9 cellular contexts compared by ENCODE assay signal in the genomic region with DNA sequence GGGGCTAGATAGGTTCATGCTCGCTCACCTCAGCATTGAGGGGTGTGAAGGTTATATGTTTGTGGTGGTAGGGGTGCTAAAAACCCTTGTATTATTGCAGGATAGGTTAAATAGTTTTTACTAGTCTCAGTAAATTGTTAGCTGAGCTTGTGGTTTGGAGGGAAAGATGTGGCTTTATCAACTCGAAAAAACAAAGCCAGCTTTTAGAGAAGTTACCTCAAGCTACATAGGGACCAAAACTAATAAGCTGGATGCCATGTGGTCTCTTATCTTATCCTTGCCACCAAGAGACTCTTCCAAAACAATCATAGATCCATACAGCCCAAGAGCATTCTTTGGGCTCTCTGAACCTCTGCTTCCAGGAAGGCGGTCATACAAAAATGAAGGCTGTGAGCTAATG. TPM values are rescaled to one million over a fixed set of nuclear protein-coding genes. Genes with fewer than 3 reads are reported as not detected.
DNase-seq lines count a peak whose midpoint lies in the region; ATAC-seq and TF ChIP-seq lines count a peak whose summit lies in the region.
"Had no signal": no experiment of that assay in that cellular context is flagged by ENCODE, and none has a peak within 500 bp of the region (broad histone marks: within the 10 kb centered on the region; RNA-seq: fewer than 3 reads in every experiment).

No MANE protein-coding gene starts in this region.

- H3K4me1 Mint-ChIP-seq in stimulated activated naive CD8-positive, alpha-beta T cell treated with anti-CD3 and anti-CD28 coated beads, Interleukin-15, Interleukin-2, amounts not matched to agents 100 ng/mL and 50 ng/mL, for 24 hours (ENCODE audit: low read depth) = peaks cover 98% of the 10 kb centered on the region
- H3K4me1 Mint-ChIP-seq in activated T-helper 2 cell treated with anti-CD3 and anti-CD28 coated beads, Interferon-gamma antibody, Interleukin-2, Interleukin-4, amounts not matched to agents 10 μg/mL and 5 μg/mL and 100 μg/mL, durations not matched to agents 14 hours and 24 hours and 36 hours (ENCODE audit: low read depth) = peaks cover 70% of the 10 kb centered on the region
- H3K4me1 Mint-ChIP-seq in mesothelial cell of epicardium = peaks cover 18% of the 10 kb centered on the region

- H3K27me3 ChIP-seq in PC-3 (ENCODE audit: low read length) = no peaks in the 10 kb centered on the region

- H4K20me1 ChIP-seq in PC-3 (ENCODE audit: low read length) = peaks cover 50% of the 10 kb centered on the region

- in situ Hi-C loops in GM13976 (cut with MboI; ENCODE audit: low sequenced_read_pairs, unreplicated experiment) = no loop called here

- H3K4me3 ChIP-seq in PC-3 (ENCODE audit: low read length) = no peak overlapping the region

- peak overlapping the region; percentile 94 for H3K27ac Mint-ChIP-seq in stimulated activated naive CD8-positive, alpha-beta T cell treated with anti-CD3 and anti-CD28 coated beads, Interleukin-15, Interleukin-2, amounts not matched to agents 100 ng/mL and 50 ng/mL, for 24 hours
- H3K27ac Mint-ChIP-seq in activated T-helper 2 cell treated with anti-CD3 and anti-CD28 coated beads, Interferon-gamma antibody, Interleukin-2, Interleukin-4, amounts not matched to agents 10 μg/mL and 5 μg/mL and 100 μg/mL, durations not matched to agents 14 hours and 24 hours and 36 hours = peak overlapping the region; percentile 94
- H3K27ac Mint-ChIP-seq in mesothelial cell of epicardium = peak overlapping the region; percentile 24

- CTCF ChIA-PET in PC-3 (lab: Charles Lee) = no interaction called here

- TF ChIP-seq CTCF in mesothelial cell of epicardium (IDR thresholded peaks at IDR 0.05; ENCODE audit: unreplicated experiment) (no peak), GM13976 (IDR thresholded peaks at IDR 0.05; ENCODE audit: borderline replicate concordance, control extremely low read depth, extremely low read depth, insufficient read depth, missing control alignments) (no peak), PC-3 (conservative IDR thresholded peaks at IDR 0.05; ENCODE audit: low read depth, low read length) (no peak)

- peak overlapping the region; percentile 78 for H3K4me3 Mint-ChIP-seq in stimulated activated naive CD8-positive, alpha-beta T cell treated with anti-CD3 and anti-CD28 coated beads, Interleukin-15, Interleukin-2, amounts not matched to agents 100 ng/mL and 50 ng/mL, for 24 hours
- peak overlapping the region; percentile 70 for H3K4me3 Mint-ChIP-seq in activated T-helper 2 cell treated with anti-CD3 and anti-CD28 coated beads, Interferon-gamma antibody, Interleukin-2, Interleukin-4, amounts not matched to agents 10 μg/mL and 5 μg/mL and 100 μg/mL, durations not matched to agents 14 hours and 24 hours and 36 hours (ENCODE audit: low read depth)
- no peak overlapping the region for H3K4me3 Mint-ChIP-seq in mesothelial cell of epicardium

- 0 out of 2 replicates have a peak, but pooled peaks cover 4% of the 10 kb centered on the region for H3K4me1 ChIP-seq in PC-3 (ENCODE audit: insufficient read depth, low read length)

- no peak for ATAC-seq in stimulated activated naive CD8-positive, alpha-beta T cell treated with anti-CD3 and anti-CD28 coated beads, Interleukin-15, Interleukin-2, amounts not matched to agents 100 U/mL and 50 U/mL, for 24 hours
- ATAC-seq in PC-3 = no peak

- H3K36me3 ChIP-seq in PC-3 (ENCODE audit: low read depth, low read length) = peaks cover 33% of the 10 kb centered on the region

- no TSS peak for BruUV-seq in PC-3 (replicated peaks; lab: Mats Ljungman, UMichigan)

- H3K9me3 ChIP-seq in PC-3 (ENCODE audit: low read length) = no peaks in the 10 kb centered on the region

- POLR2A ChIA-PET in PC-3 (lab: Charles Lee; ENCODE audit: unreplicated experiment) = no interaction called here

- H3F3A ChIP-seq in PC-3 (ENCODE audit: low read length, unreplicated experiment) = no peaks in the 10 kb centered on the region

- no peak overlapping the region for H3K9ac ChIP-seq in PC-3 (ENCODE audit: low read length)

- no peak overlapping the region for H2AFZ ChIP-seq in PC-3 (ENCODE audit: low read length)

- H3K9me2 ChIP-seq in PC-3 (replicated peaks; ENCODE audit: low read length) = no peaks in the 10 kb centered on the region

- peaks cover 45% of the 10 kb centered on the region for H3K36me3 Mint-ChIP-seq in stimulated activated naive CD8-positive, alpha-beta T cell treated with anti-CD3 and anti-CD28 coated beads, Interleukin-15, Interleukin-2, amounts not matched to agents 100 ng/mL and 50 ng/mL, for 24 hours (ENCODE audit: low read depth)
- H3K36me3 Mint-ChIP-seq in activated T-helper 2 cell treated with anti-CD3 and anti-CD28 coated beads, Interferon-gamma antibody, Interleukin-2, Interleukin-4, amounts not matched to agents 10 μg/mL and 5 μg/mL and 100 μg/mL, durations not matched to agents 14 hours and 24 hours and 36 hours (ENCODE audit: low read depth) = peaks cover 51% of the 10 kb centered on the region
- H3K36me3 Mint-ChIP-seq in mesothelial cell of epicardium = peaks cover 9% of the 10 kb centered on the region

- H3K9me3 Mint-ChIP-seq in stimulated activated naive CD8-positive, alpha-beta T cell treated with anti-CD3 and anti-CD28 coated beads, Interleukin-15, Interleukin-2, amounts not matched to agents 100 ng/mL and 50 ng/mL, for 24 hours = no peaks in the 10 kb centered on the region
- H3K9me3 Mint-ChIP-seq in activated T-helper 2 cell treated with anti-CD3 and anti-CD28 coated beads, Interferon-gamma antibody, Interleukin-2, Interleukin-4, amounts not matched to agents 10 μg/mL and 5 μg/mL and 100 μg/mL, durations not matched to agents 14 hours and 24 hours and 36 hours = no peaks in the 10 kb centered on the region
- peaks cover 15% of the 10 kb centered on the region for H3K9me3 Mint-ChIP-seq in mesothelial cell of epicardium

- no peak overlapping the region for H3K4me2 ChIP-seq in PC-3 (ENCODE audit: low read length)

- H3K79me2 ChIP-seq in PC-3 (ENCODE audit: low read length) = peaks cover 100% of the 10 kb centered on the region

- H3K27ac ChIP-seq in PC-3 (ENCODE audit: low read length) = no peak overlapping the region

- intact Hi-C loops in activated T-helper 2 cell treated with anti-CD3 and anti-CD28 coated beads, Interferon-gamma antibody, Interleukin-2, Interleukin-4, amounts not matched to agents 10 μg/mL and 5 μg/mL and 100 μg/mL, durations not matched to agents 14 hours and 24 hours and 36 hours (cut with micrococcal nuclease) = loop anchor here (2.0 kb wide), 1 partner anchor 22 kb away; no protein-coding TSS in a partner anchor
- intact Hi-C loops in PC-3 (cut with micrococcal nuclease) = no loop called here

- no peak for DNase-seq in stimulated activated naive CD8-positive, alpha-beta T cell treated with anti-CD3 and anti-CD28 coated beads, Interleukin-15, Interleukin-2, amounts not matched to agents 100 U/mL and 50 U/mL, for 24 hours
- no peak for DNase-seq in activated T-helper 2 cell treated with anti-CD3 and anti-CD28 coated beads, Interferon-gamma antibody, Interleukin-2, Interleukin-4, amounts not matched to agents 10 μg/mL and 5 μg/mL and 100 μg/mL, durations not matched to agents 14 hours and 24 hours and 36 hours (ENCODE audit: low spot score)
- DNase-seq in mesothelial cell of epicardium (ENCODE audit: low spot score in 2 of 2, unreplicated experiment in 2 of 2) (no peak), HT-29 (ENCODE audit: low spot score) (no peak), KG1 (lab: John Stamatoyannopoulos, UW) (no peak), GM13976 (ENCODE audit: low spot score) (no peak), PC-3 (no peak)
- DNase-seq: NCI-H1436 had no signal

- H3K27me3 Mint-ChIP-seq in stimulated activated naive CD8-positive, alpha-beta T cell treated with anti-CD3 and anti-CD28 coated beads, Interleukin-15, Interleukin-2, amounts not matched to agents 100 ng/mL and 50 ng/mL, for 24 hours = no peaks in the 10 kb centered on the region
- H3K27me3 Mint-ChIP-seq in activated T-helper 2 cell treated with anti-CD3 and anti-CD28 coated beads, Interferon-gamma antibody, Interleukin-2, Interleukin-4, amounts not matched to agents 10 μg/mL and 5 μg/mL and 100 μg/mL, durations not matched to agents 14 hours and 24 hours and 36 hours (ENCODE audit: low read depth) = no peaks in the 10 kb centered on the region
- no peaks in the 10 kb centered on the region for H3K27me3 Mint-ChIP-seq in mesothelial cell of epicardium (ENCODE audit: low read depth)

RNA-seq across cellular contexts. Expression of a gene that starts 29.2 kb away (rescaled TPM):
- 473 and 476 TPM in 2 replicates for total RNA-seq in activated T-helper 2 cell treated with anti-CD3 and anti-CD28 coated beads, Interferon-gamma antibody, Interleukin-2, Interleukin-4, amounts not matched to agents 10 μg/mL and 5 μg/mL and 100 μg/mL, durations not matched to agents 14 hours and 24 hours and 36 hours
- total RNA-seq in mesothelial cell of epicardium (87.8 to 91.2 TPM (median 88.4 TPM) in 3 replicates), PC-3 (2014; rRNA removed) (308 and 350 TPM in 2 replicates)
- total RNA-seq in HT-29 (2014; rRNA removed; shearing (Covaris generic)) = 108 and 120 TPM in 2 replicates

Comparison
In these comparisons a context has a peak if more than half of its experiments do, and no peak if none do; other contexts are left out.
1. H3K27ac Mint-ChIP-seq: peak in every context shown above with its lines; median percentile 94 in stimulated activated naive CD8-positive, alpha-beta T cell treated with anti-CD3 and anti-CD28 coated beads, Interleukin-15, Interleukin-2, amounts not matched to agents 100 ng/mL and 50 ng/mL, for 24 hours; 94 in activated T-helper 2 cell treated with anti-CD3 and anti-CD28 coated beads, Interferon-gamma antibody, Interleukin-2, Interleukin-4, amounts not matched to agents 10 μg/mL and 5 μg/mL and 100 μg/mL, durations not matched to agents 14 hours and 24 hours and 36 hours; 24 in mesothelial cell of epicardium.